16 cellular contexts compared by ENCODE assay signal in genomic region chr12:18382486-18382885, GRCh38.
DNase-seq lines count a peak whose midpoint lies in the region; ATAC-seq, FAIRE-seq and TF ChIP-seq lines count a peak whose summit lies in the region.
"Had no signal": no experiment of that assay in that cellular context is flagged by ENCODE, and none has a peak within 500 bp of the region (broad histone marks: within the 10 kb centered on the region; RNA-seq: fewer than 3 reads in every experiment).

No MANE protein-coding gene starts in this region.

- CTCF ChIA-PET in A549 (lab: Yijun Ruan, JAX), result no interaction called here

- TF ChIP-seq POLR2A in A549 (IDR thresholded peaks at IDR 0.05; ENCODE audit: low read length) (no peak), adrenal gland (IDR thresholded peaks at IDR 0.05) (no peak)

- H3K4me1 Mint-ChIP-seq in HFFc6 (ENCODE audit: low read depth) (peaks cover 30% of the 10 kb centered on the region), glutamatergic neuron (ENCODE audit: low read depth, unreplicated experiment) (peaks cover 9% of the 10 kb centered on the region)

- DNase-seq in A549 (ENCODE audit: low read depth in 1 of 2, low spot score in 1 of 2), result no peak
- DNase-seq in HFFc6, result peak; percentile 26
- peak; percentile 62 for DNase-seq in brain microvascular endothelial cell
- no peak for DNase-seq in left lung
- no peak for DNase-seq in adrenal gland
- DNase-seq in glutamatergic neuron, result no peak
- no peak for DNase-seq in DMS79 (lab: John Stamatoyannopoulos, UW)
- DNase-seq: activated CD8-positive, alpha-beta T cell treated with anti-CD3 and anti-CD28 coated beads for 36 hours; activated effector memory CD4-positive, alpha-beta T cell treated with anti-CD3 and anti-CD28 coated beads, Interleukin-2, amount 50 U/mL, for 16 hours; DMS153; NCI-H1694; NCI-H69; occipital lobe; stimulated activated CD4-positive, alpha-beta T cell treated with anti-CD3 and anti-CD28 coated beads, Interleukin-12 subunit alpha, Interleukin-12 subunit beta, amount 100 ng/mL, for 4 hours had no signal

- POLR2A ChIA-PET in A549 (lab: Yijun Ruan, JAX), result no interaction called here

- H3K4me3 Mint-ChIP-seq in HFFc6, result peak overlapping the region; percentile 74
- no peak overlapping the region for H3K4me3 Mint-ChIP-seq in glutamatergic neuron (ENCODE audit: unreplicated experiment)
- H3K4me3 Mint-ChIP-seq: activated CD8-positive, alpha-beta T cell treated with anti-CD3 and anti-CD28 coated beads for 36 hours had no signal

- H3K36me3 Mint-ChIP-seq in HFFc6 (ENCODE audit: low read depth), result no peaks in the 10 kb centered on the region
- H3K36me3 Mint-ChIP-seq in glutamatergic neuron (ENCODE audit: unreplicated experiment), result peaks cover 4% of the 10 kb centered on the region

- H3K4me1 ChIP-seq in A549, result peaks cover 21% of the 10 kb centered on the region
- H3K4me1 ChIP-seq in left lung, result peaks cover 0 to 9% of the 10 kb centered on the region in 2 donors
- no peaks in the 10 kb centered on the region for H3K4me1 ChIP-seq in adrenal gland (replicated peaks in 1 of 2)

- H3K9me3 ChIP-seq in A549, result no peaks in the 10 kb centered on the region
- peaks cover 0 to 2% of the 10 kb centered on the region in 2 donors for H3K9me3 ChIP-seq in left lung
- no peaks in the 10 kb centered on the region for H3K9me3 ChIP-seq in adrenal gland (replicated peaks in 1 of 3)

- no peak for ATAC-seq in A549
- peak; percentile 19 for ATAC-seq in left lung
- no peak for ATAC-seq in HG02588 (IDR thresholded peaks at IDR 0.05; ENCODE audit: unreplicated experiment)
- ATAC-seq: activated CD8-positive, alpha-beta T cell treated with anti-CD3 and anti-CD28 coated beads for 36 hours had no signal

- H3K27ac Mint-ChIP-seq in HFFc6, result peak overlapping the region; percentile 77
- no peak overlapping the region for H3K27ac Mint-ChIP-seq in glutamatergic neuron (ENCODE audit: unreplicated experiment)
- H3K27ac Mint-ChIP-seq: activated CD8-positive, alpha-beta T cell treated with anti-CD3 and anti-CD28 coated beads for 36 hours had no signal

- H3K27ac ChIP-seq in A549 (peak overlapping the region; percentile 13 to 36; a peak in 5 of 6 replicates), brain microvascular endothelial cell (peak overlapping the region; percentile 91), left lung (no peak overlapping the region), adrenal gland (no peak overlapping the region)

- H3K27me3 ChIP-seq in brain microvascular endothelial cell (replicated peaks) (no peaks in the 10 kb centered on the region), left lung (no peaks in the 10 kb centered on the region), adrenal gland (no peaks in the 10 kb centered on the region)

- H3K9me3 Mint-ChIP-seq in HFFc6, result no peaks in the 10 kb centered on the region
- no peaks in the 10 kb centered on the region for H3K9me3 Mint-ChIP-seq in glutamatergic neuron (ENCODE audit: unreplicated experiment)

- 34% methylated on average over 3 of the region's 3 CpGs for WGBS in A549 (ENCODE audit: missing lambda C conversion rate)
- 75 to 84% (median 81%) methylated on average over 3 of the region's 3 CpGs for WGBS in adrenal gland, 4 donors

- H3K36me3 ChIP-seq in brain microvascular endothelial cell (replicated peaks) (no peaks in the 10 kb centered on the region), left lung (no peaks in the 10 kb centered on the region), adrenal gland (replicated peaks in 1 of 2) (no peaks in the 10 kb centered on the region)

- in situ Hi-C loops in brain microvascular endothelial cell (cut with HindIII; ENCODE audit: low pct_ligation_motif_present, low sequenced_read_pairs), result no loop called here

- H3K27me3 Mint-ChIP-seq in HFFc6 (ENCODE audit: insufficient read depth), result no peaks in the 10 kb centered on the region
- no peaks in the 10 kb centered on the region for H3K27me3 Mint-ChIP-seq in glutamatergic neuron (ENCODE audit: unreplicated experiment)
- H3K27me3 Mint-ChIP-seq: activated CD8-positive, alpha-beta T cell treated with anti-CD3 and anti-CD28 coated beads for 36 hours had no signal

- no peak for TF ChIP-seq CTCF in A549 (IDR thresholded peaks at IDR 0.05)
- no peak for TF ChIP-seq CTCF in HFFc6 (IDR thresholded peaks at IDR 0.05)
- TF ChIP-seq CTCF in brain microvascular endothelial cell (IDR thresholded peaks at IDR 0.05; ENCODE audit: low read depth, low read length, missing control alignments), result no peak
- TF ChIP-seq CTCF in left lung (IDR thresholded peaks at IDR 0.05), result no peak
- TF ChIP-seq CTCF in adrenal gland (IDR thresholded peaks at IDR 0.05), result no peak
- no peak for TF ChIP-seq CTCF in glutamatergic neuron (IDR thresholded peaks at IDR 0.05; ENCODE audit: partially characterized antibody, unreplicated experiment)

- no peak for FAIRE-seq in A549 (lab: Jason Lieb, UNC)
- FAIRE-seq: endometrium had no signal

- intact Hi-C loops in left lung (cut with DNase I) (no loop called here), adrenal gland (cut with DNase I) (no loop called here)

- no peak for TF ChIP-seq EP300 in A549 (IDR thresholded peaks at IDR 0.05)

- H3K4me3 ChIP-seq in A549, result no peak overlapping the region
- no peak overlapping the region for H3K4me3 ChIP-seq in brain microvascular endothelial cell (ENCODE audit: low read depth, low read length)
- no peak overlapping the region for H3K4me3 ChIP-seq in left lung
- H3K4me3 ChIP-seq in adrenal gland, result no peak overlapping the region

- peak overlapping the region; percentile 74 for H3K4me2 ChIP-seq in A549

- no peak for TF ChIP-seq RAD21 in A549 (conservative IDR thresholded peaks at IDR 0.05 in 1 of 2, IDR thresholded peaks at IDR 0.05 in 1 of 2)

TF ChIP-seq in A549, 52 proteins besides CTCF, POLR2A, EP300 and RAD21:
- TF ChIP-seq PHF8 (IDR thresholded peaks at IDR 0.05; ENCODE audit: borderline replicate concordance, low read depth) (no peak), HOXB13 (CRISPR knock-in tag; IDR thresholded peaks at IDR 0.05; ENCODE audit: low read depth) (no peak), NR3C1 (IDR thresholded peaks at IDR 0.05) (no peak), TP53 (CRISPR knock-in tag; IDR thresholded peaks at IDR 0.05) (no peak), SREBF2 (IDR thresholded peaks at IDR 0.05) (no peak), KDM5A (IDR thresholded peaks at IDR 0.05) (no peak), SMC3 (IDR thresholded peaks at IDR 0.05) (no peak), ZNF302 (CRISPR knock-in tag; IDR thresholded peaks at IDR 0.05) (no peak), HOXB5 (CRISPR knock-in tag; IDR thresholded peaks at IDR 0.05) (no peak), HEYL (CRISPR knock-in tag; IDR thresholded peaks at IDR 0.05) (no peak), ZSCAN20 (CRISPR knock-in tag; IDR thresholded peaks at IDR 0.05) (no peak), JUN (IDR thresholded peaks at IDR 0.05) (no peak), ELK1 (IDR thresholded peaks at IDR 0.05; ENCODE audit: low read depth, low read length) (no peak)
- TF ChIP-seq, protein P1, sequence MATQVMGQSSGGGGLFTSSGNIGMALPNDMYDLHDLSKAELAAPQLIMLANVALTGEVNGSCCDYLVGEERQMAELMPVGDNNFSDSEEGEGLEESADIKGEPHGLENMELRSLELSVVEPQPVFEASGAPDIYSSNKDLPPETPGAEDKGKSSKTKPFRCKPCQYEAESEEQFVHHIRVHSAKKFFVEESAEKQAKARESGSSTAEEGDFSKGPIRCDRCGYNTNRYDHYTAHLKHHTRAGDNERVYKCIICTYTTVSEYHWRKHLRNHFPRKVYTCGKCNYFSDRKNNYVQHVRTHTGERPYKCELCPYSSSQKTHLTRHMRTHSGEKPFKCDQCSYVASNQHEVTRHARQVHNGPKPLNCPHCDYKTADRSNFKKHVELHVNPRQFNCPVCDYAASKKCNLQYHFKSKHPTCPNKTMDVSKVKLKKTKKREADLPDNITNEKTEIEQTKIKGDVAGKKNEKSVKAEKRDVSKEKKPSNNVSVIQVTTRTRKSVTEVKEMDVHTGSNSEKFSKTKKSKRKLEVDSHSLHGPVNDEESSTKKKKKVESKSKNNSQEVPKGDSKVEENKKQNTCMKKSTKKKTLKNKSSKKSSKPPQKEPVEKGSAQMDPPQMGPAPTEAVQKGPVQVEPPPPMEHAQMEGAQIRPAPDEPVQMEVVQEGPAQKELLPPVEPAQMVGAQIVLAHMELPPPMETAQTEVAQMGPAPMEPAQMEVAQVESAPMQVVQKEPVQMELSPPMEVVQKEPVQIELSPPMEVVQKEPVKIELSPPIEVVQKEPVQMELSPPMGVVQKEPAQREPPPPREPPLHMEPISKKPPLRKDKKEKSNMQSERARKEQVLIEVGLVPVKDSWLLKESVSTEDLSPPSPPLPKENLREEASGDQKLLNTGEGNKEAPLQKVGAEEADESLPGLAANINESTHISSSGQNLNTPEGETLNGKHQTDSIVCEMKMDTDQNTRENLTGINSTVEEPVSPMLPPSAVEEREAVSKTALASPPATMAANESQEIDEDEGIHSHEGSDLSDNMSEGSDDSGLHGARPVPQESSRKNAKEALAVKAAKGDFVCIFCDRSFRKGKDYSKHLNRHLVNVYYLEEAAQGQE (IDR thresholded peaks at IDR 0.05), result no peak

Comparison
In these comparisons a context has a peak if more than half of its experiments do, and no peak if none do; other contexts are left out.
1. DNase-seq: peak in HFFc6 (single experiment) and brain microvascular endothelial cell (single experiment); none in A549 (0 of 2), left lung (0 of 2), adrenal gland (0 of 7), glutamatergic neuron (single experiment) and DMS79 (single experiment).
2. H3K27ac ChIP-seq: peak in A549 (2 of 2) and brain microvascular endothelial cell (single experiment); none in left lung (0 of 2) and adrenal gland (0 of 5).